1 cellular context compared by ENCODE assay signal in the genomic region with DNA sequence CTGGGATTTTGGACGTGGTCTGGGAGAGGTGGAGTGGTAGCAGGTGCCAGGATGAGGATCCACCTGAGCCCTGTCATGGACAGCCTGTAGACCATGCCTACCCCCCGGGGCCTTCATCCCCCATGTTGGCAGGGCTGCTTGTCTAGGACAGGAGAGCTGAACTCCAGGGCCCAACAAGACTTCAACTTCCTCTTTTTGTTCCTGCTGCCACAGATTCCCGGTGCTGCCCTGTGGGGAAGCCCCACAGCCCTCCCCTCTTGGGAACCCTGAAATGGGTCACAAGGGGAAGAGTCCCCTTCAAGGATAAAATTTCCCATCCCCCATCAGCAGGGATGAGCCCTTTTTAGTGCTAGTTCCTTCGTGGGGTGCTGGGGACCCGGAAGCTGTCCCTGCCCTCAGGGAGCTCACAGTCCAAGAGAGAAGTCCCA.
TF ChIP-seq lines count a peak whose summit lies in the region.

No MANE protein-coding gene starts in this region.

TF ChIP-seq in IMR-90, 13 proteins besides CTCF, POLR2A, EP300 and RAD21:
- TF ChIP-seq CEBPB (IDR thresholded peaks at IDR 0.05; ENCODE audit: low read depth, low read length) (no peak), MAFK (IDR thresholded peaks at IDR 0.05; ENCODE audit: low read depth, low read length) (no peak), CHD1 (IDR thresholded peaks at IDR 0.05; ENCODE audit: low read depth, low read length) (no peak), MAZ (IDR thresholded peaks at IDR 0.05; ENCODE audit: borderline replicate concordance, low read depth, low read length) (no peak)
- TF ChIP-seq, protein P1, sequence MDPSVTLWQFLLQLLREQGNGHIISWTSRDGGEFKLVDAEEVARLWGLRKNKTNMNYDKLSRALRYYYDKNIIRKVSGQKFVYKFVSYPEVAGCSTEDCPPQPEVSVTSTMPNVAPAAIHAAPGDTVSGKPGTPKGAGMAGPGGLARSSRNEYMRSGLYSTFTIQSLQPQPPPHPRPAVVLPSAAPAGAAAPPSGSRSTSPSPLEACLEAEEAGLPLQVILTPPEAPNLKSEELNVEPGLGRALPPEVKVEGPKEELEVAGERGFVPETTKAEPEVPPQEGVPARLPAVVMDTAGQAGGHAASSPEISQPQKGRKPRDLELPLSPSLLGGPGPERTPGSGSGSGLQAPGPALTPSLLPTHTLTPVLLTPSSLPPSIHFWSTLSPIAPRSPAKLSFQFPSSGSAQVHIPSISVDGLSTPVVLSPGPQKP (IDR thresholded peaks at IDR 0.05; ENCODE audit: borderline replicate concordance, low read depth, low read length): no peak
TF ChIP-seq in IMR-90: peak in this region for 0.
